Comparison of ENCODE assay signal across 10 cellular contexts in genomic region chr4:185213829-185214228, GRCh38. TPM values are rescaled to one million over a fixed set of nuclear protein-coding genes. Genes with fewer than 3 reads are reported as not detected.
DNase-seq lines count a peak whose midpoint lies in the region; ATAC-seq, FAIRE-seq and TF ChIP-seq lines count a peak whose summit lies in the region.
"Had no signal": no experiment of that assay in that cellular context is flagged by ENCODE, and none has a peak within 500 bp of the region (broad histone marks: within the 10 kb centered on the region; RNA-seq: fewer than 3 reads in every experiment).

No MANE protein-coding gene starts in this region.

- peak; percentile 22 for ATAC-seq in GM19468 (IDR thresholded peaks at IDR 0.05; ENCODE audit: extremely low read depth, unreplicated experiment)
- peak; percentile 42 for ATAC-seq in HG03064 (IDR thresholded peaks at IDR 0.05; ENCODE audit: low read depth, unreplicated experiment)
- no peak for ATAC-seq in activated CD8-positive, alpha-beta T cell treated with anti-CD3 and anti-CD28 coated beads for 36 hours

- no peak overlapping the region for H3K27ac Mint-ChIP-seq in activated CD8-positive, alpha-beta T cell treated with anti-CD3 and anti-CD28 coated beads for 36 hours

- peaks cover 35% of the 10 kb centered on the region for H3K4me1 Mint-ChIP-seq in activated CD8-positive, alpha-beta T cell treated with anti-CD3 and anti-CD28 coated beads for 36 hours (ENCODE audit: low read depth)

- no peak for TF ChIP-seq POLR2A in GM12891 (IDR thresholded peaks at IDR 0.05; ENCODE audit: low read depth, low read length)

- no peak for TF ChIP-seq CTCF in activated CD8-positive, alpha-beta T cell treated with anti-CD3 and anti-CD28 coated beads for 36 hours (IDR thresholded peaks at IDR 0.05)

- FAIRE-seq in GM12891 (lab: Jason Lieb, UNC): no peak
- FAIRE-seq: urothelium cell line had no signal

- intact Hi-C loops in activated CD8-positive, alpha-beta T cell treated with anti-CD3 and anti-CD28 coated beads for 36 hours (cut with micrococcal nuclease): no loop called here

- POLR2A ChIA-PET in activated CD8-positive, alpha-beta T cell treated with anti-CD3 and anti-CD28 coated beads for 36 hours (lab: Charles Lee): no interaction called here

- CTCF ChIA-PET in activated CD8-positive, alpha-beta T cell treated with anti-CD3 and anti-CD28 coated beads for 36 hours (lab: Charles Lee): no interaction called here

- DNase-seq in GM12891 (ENCODE audit: insufficient read length, low spot score): peak; percentile 39
- DNase-seq in SKM-1 (lab: John Stamatoyannopoulos, UW; ENCODE audit: unreplicated experiment): peak; percentile 21
- DNase-seq in foreskin melanocyte: no peak
- DNase-seq in activated gamma-delta T cell treated with Interleukin-2 at 50 U/mL for 16 hours: no peak
- no peak for DNase-seq in DMS53 (lab: John Stamatoyannopoulos, UW)
- no peak for DNase-seq in activated CD8-positive, alpha-beta T cell treated with anti-CD3 and anti-CD28 coated beads for 36 hours
- DNase-seq: NCI-H446 treated with DMSO at 0.1 percent for 48 hours had no signal

- H3K4me3 Mint-ChIP-seq in activated CD8-positive, alpha-beta T cell treated with anti-CD3 and anti-CD28 coated beads for 36 hours: no peak overlapping the region

- H3K27me3 Mint-ChIP-seq in activated CD8-positive, alpha-beta T cell treated with anti-CD3 and anti-CD28 coated beads for 36 hours: no peaks in the 10 kb centered on the region

- H3K9me3 Mint-ChIP-seq in activated CD8-positive, alpha-beta T cell treated with anti-CD3 and anti-CD28 coated beads for 36 hours: no peaks in the 10 kb centered on the region

- H3K36me3 Mint-ChIP-seq in activated CD8-positive, alpha-beta T cell treated with anti-CD3 and anti-CD28 coated beads for 36 hours (ENCODE audit: low read depth): peaks cover 9% of the 10 kb centered on the region

TF ChIP-seq in GM12891, 5 proteins besides CTCF, POLR2A, EP300 and RAD21:
- 0 out of 2 replicates have a peak, but pooled peaks have one; percentile 45 for TF ChIP-seq POU2F2 (IDR thresholded peaks at IDR 0.05; ENCODE audit: low read depth, low read length)
- TF ChIP-seq PAX5 (IDR thresholded peaks at IDR 0.05; ENCODE audit: insufficient read depth, low read length, severe bottlenecking): peak; percentile 88
- peak; percentile 95 for TF ChIP-seq SPI1 (IDR thresholded peaks at IDR 0.05; ENCODE audit: low read depth, low read length)
- no peak for TF ChIP-seq TAF1 (IDR thresholded peaks at IDR 0.05; ENCODE audit: low read depth, low read length)
- 0 out of 2 replicates have a peak, but pooled peaks have one; percentile 10 for TF ChIP-seq POLR2AphosphoS5 (IDR thresholded peaks at IDR 0.05; ENCODE audit: low read depth, low read length)

RNA-seq across cellular contexts. Expression of gene SNX25, which starts 4.4 kb away (rescaled TPM):
- polyA plus RNA-seq in GM12891 (2012; ENCODE audit: low read depth, missing spikeins): 63.7 TPM
- 10 to 100 TPM; 24.0 to 24.3 TPM for total RNA-seq in activated CD8-positive, alpha-beta T cell treated with anti-CD3 and anti-CD28 coated beads for 36 hours

RNA-seq across cellular contexts. Expression of gene CFAP97, which starts 10.0 kb away (rescaled TPM):
- polyA plus RNA-seq in GM12891 (2012; ENCODE audit: low read depth, missing spikeins): 17.8 TPM
- 10 to 100 TPM; 48.5 to 50.3 TPM for total RNA-seq in activated CD8-positive, alpha-beta T cell treated with anti-CD3 and anti-CD28 coated beads for 36 hours

Comparison
In these comparisons a context has a peak if more than half of its experiments do, and no peak if none do; other contexts are left out.
1. DNase-seq: peak in GM12891 (single experiment) and SKM-1 (single experiment); none in foreskin melanocyte (single experiment), activated gamma-delta T cell treated with Interleukin-2 at 50 U/mL for 16 hours (single experiment), DMS53 (single experiment) and activated CD8-positive, alpha-beta T cell treated with anti-CD3 and anti-CD28 coated beads for 36 hours (single experiment).